Comparison of ENCODE assay signal across 28 cellular contexts in the genomic region with DNA sequence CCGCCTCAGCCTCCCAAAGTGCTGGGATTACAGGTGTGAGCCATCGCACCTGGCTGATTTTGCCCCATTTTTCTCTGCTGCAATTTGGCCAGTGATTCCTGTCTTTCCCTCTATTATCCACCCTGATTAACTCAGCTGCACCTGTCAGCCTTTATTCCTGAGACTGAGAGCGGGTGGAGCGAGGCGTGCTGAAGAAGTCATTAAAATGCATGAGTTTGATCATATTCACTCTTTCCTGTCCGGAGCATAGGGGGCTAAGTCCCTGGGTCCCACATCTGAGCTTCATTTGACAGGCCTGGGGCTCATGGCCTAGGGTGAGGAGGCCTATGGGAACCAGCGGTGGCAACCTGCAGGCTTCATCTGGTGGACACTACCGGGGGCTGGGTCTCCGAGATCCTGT.
"Had no signal": no experiment of that assay in that cellular context is flagged by ENCODE, and none has a peak within 500 bp of the region (broad histone marks: within the 10 kb centered on the region; RNA-seq: fewer than 3 reads in every experiment).

No MANE protein-coding gene starts in this region.

- H3K4me3 Mint-ChIP-seq: activated CD4-positive, alpha-beta memory T cell treated with anti-CD3 and anti-CD28 coated beads for 36 hours; activated CD4-positive, alpha-beta T cell treated with anti-CD3 and anti-CD28 coated beads for 36 hours; activated CD4-positive, alpha-beta T cell treated with anti-CD3 and anti-CD28 coated beads, Interleukin-2, amount 10 ng/mL, durations not matched to agents 24 days and 14 days; activated CD8-positive, alpha-beta memory T cell treated with anti-CD3 and anti-CD28 coated beads, Interleukin-2, amount 10 ng/mL, durations not matched to agents 7 days and 5 days; activated CD8-positive, alpha-beta T cell treated with anti-CD3 and anti-CD28 coated beads, Interleukin-2, amount 10 ng/mL, durations not matched to agents 7 days and 5 days; activated naive CD4-positive, alpha-beta T cell treated with anti-CD3 and anti-CD28 coated beads for 36 hours; activated naive CD4-positive, alpha-beta T cell treated with anti-CD3 and anti-CD28 coated beads, Interleukin-2, amount 50 U/mL, for 24 hours; activated naive CD8-positive, alpha-beta T cell treated with anti-CD3 and anti-CD28 coated beads for 36 hours; activated naive CD8-positive, alpha-beta T cell treated with anti-CD3 and anti-CD28 coated beads, Interleukin-2, amount 50 U/mL, for 24 hours; activated T-helper 1 cell treated with anti-CD3 and anti-CD28 coated beads, Interleukin-12 subunit alpha, Interleukin-12 subunit beta, Interleukin-2, Interleukin-4 antibody, amounts not matched to agents 30 ng/mL and 10 ng/mL and 1 ng/mL, durations not matched to agents 14 hours and 24 hours and 36 hours; effector memory CD8-positive, alpha-beta T cell had no signal

- DNase-seq: activated CD4-positive, alpha-beta memory T cell treated with anti-CD3 and anti-CD28 coated beads for 36 hours; activated CD4-positive, alpha-beta T cell treated with anti-CD3 and anti-CD28 coated beads for 36 hours; activated CD4-positive, alpha-beta T cell treated with anti-CD3 and anti-CD28 coated beads, Interleukin-2, amount 10 ng/mL, durations not matched to agents 24 days and 14 days; activated CD4-positive, CD25-positive, alpha-beta regulatory T cell; activated CD4-positive, CD25-positive, alpha-beta regulatory T cell treated with anti-CD3 and anti-CD28 coated beads, Interleukin-2, amount 50 U/mL, for 72 hours; activated CD8-positive, alpha-beta memory T cell treated with anti-CD3 and anti-CD28 coated beads, Interleukin-2, amount 10 ng/mL, durations not matched to agents 7 days and 5 days; activated CD8-positive, alpha-beta memory T cell treated with anti-CD3 and anti-CD28 coated beads, Interleukin-2, amount 50 U/mL, for 4 hours; activated CD8-positive, alpha-beta T cell treated with anti-CD3 and anti-CD28 coated beads, Interleukin-2, amount 10 ng/mL, durations not matched to agents 7 days and 5 days; activated effector memory CD4-positive, alpha-beta T cell treated with anti-CD3 and anti-CD28 coated beads, Interleukin-2, amount 50 U/mL, for 16 hours; activated naive CD4-positive, alpha-beta T cell treated with anti-CD3 and anti-CD28 coated beads for 36 hours; activated naive CD8-positive, alpha-beta T cell treated with anti-CD3 and anti-CD28 coated beads for 36 hours; activated naive CD8-positive, alpha-beta T cell treated with anti-CD3 and anti-CD28 coated beads, Interleukin-2, amount 50 U/mL, for 24 hours; activated T-cell treated with anti-CD3 and anti-CD28 coated beads, Interleukin-2, amount 50 U/mL, for 1 hour; activated T-cell treated with anti-CD3 and anti-CD28 coated beads, Interleukin-2, amount 50 U/mL, for 48 hours; adrenal gland; brain microvascular endothelial cell; cortex of kidney; dermis blood vessel endothelial cell; effector CD4-positive, alpha-beta T cell; effector memory CD8-positive, alpha-beta T cell; erythroblast; foreskin keratinocyte; gastrocnemius medialis; heart left ventricle; T-helper 2 cell had no signal

- H3K4me1 Mint-ChIP-seq: activated naive CD4-positive, alpha-beta T cell treated with anti-CD3 and anti-CD28 coated beads, Interleukin-2, amount 50 U/mL, for 24 hours had no signal

- H3K27ac Mint-ChIP-seq: activated CD4-positive, alpha-beta memory T cell treated with anti-CD3 and anti-CD28 coated beads for 36 hours; activated CD4-positive, alpha-beta T cell treated with anti-CD3 and anti-CD28 coated beads for 36 hours; activated CD4-positive, alpha-beta T cell treated with anti-CD3 and anti-CD28 coated beads, Interleukin-2, amount 10 ng/mL, durations not matched to agents 24 days and 14 days; activated CD8-positive, alpha-beta memory T cell treated with anti-CD3 and anti-CD28 coated beads, Interleukin-2, amount 10 ng/mL, durations not matched to agents 7 days and 5 days; activated CD8-positive, alpha-beta T cell treated with anti-CD3 and anti-CD28 coated beads, Interleukin-2, amount 10 ng/mL, durations not matched to agents 7 days and 5 days; activated naive CD4-positive, alpha-beta T cell treated with anti-CD3 and anti-CD28 coated beads for 36 hours; activated naive CD4-positive, alpha-beta T cell treated with anti-CD3 and anti-CD28 coated beads, Interleukin-2, amount 50 U/mL, for 24 hours; activated naive CD8-positive, alpha-beta T cell treated with anti-CD3 and anti-CD28 coated beads for 36 hours; activated naive CD8-positive, alpha-beta T cell treated with anti-CD3 and anti-CD28 coated beads, Interleukin-2, amount 50 U/mL, for 24 hours; activated T-helper 1 cell treated with anti-CD3 and anti-CD28 coated beads, Interleukin-12 subunit alpha, Interleukin-12 subunit beta, Interleukin-2, Interleukin-4 antibody, amounts not matched to agents 30 ng/mL and 10 ng/mL and 1 ng/mL, durations not matched to agents 14 hours and 24 hours and 36 hours; activated T-helper 2 cell treated with anti-CD3 and anti-CD28 coated beads, Interferon-gamma antibody, Interleukin-2, Interleukin-4, amounts not matched to agents 10 μg/mL and 5 μg/mL and 100 μg/mL, durations not matched to agents 14 hours and 24 hours and 36 hours; effector memory CD8-positive, alpha-beta T cell had no signal

- H3K9me3 Mint-ChIP-seq: activated T-helper 1 cell treated with anti-CD3 and anti-CD28 coated beads, Interleukin-12 subunit alpha, Interleukin-12 subunit beta, Interleukin-2, Interleukin-4 antibody, amounts not matched to agents 30 ng/mL and 10 ng/mL and 1 ng/mL, durations not matched to agents 14 hours and 24 hours and 36 hours had no signal
